In genomic region chr17:71330099-71330375, GRCh38 we compare ENCODE assay signal across 29 cellular contexts.
"Had no signal": no experiment of that assay in that cellular context is flagged by ENCODE, and none has a peak within 500 bp of the region (broad histone marks: within the 10 kb centered on the region; RNA-seq: fewer than 3 reads in every experiment).

No MANE protein-coding gene starts in this region.

- H3K27ac Mint-ChIP-seq: activated CD8-positive, alpha-beta T cell treated with anti-CD3 and anti-CD28 coated beads, Interleukin-2, amount 10 ng/mL, durations not matched to agents 7 days and 5 days; activated naive CD4-positive, alpha-beta T cell treated with anti-CD3 and anti-CD28 coated beads, Interleukin-2, amount 50 U/mL, for 72 hours; activated naive CD8-positive, alpha-beta T cell treated with anti-CD3 and anti-CD28 coated beads, Interleukin-2, amount 50 U/mL, for 24 hours; activated T-helper 1 cell treated with anti-CD3 and anti-CD28 coated beads, Interleukin-12 subunit alpha, Interleukin-12 subunit beta, Interleukin-2, Interleukin-4 antibody, amounts not matched to agents 30 ng/mL and 10 ng/mL and 1 ng/mL, durations not matched to agents 14 hours and 24 hours and 36 hours; T-helper 1 cell treated with Interleukin-12 subunit alpha and Interleukin-12 subunit beta and Interleukin-4 antibody, amounts not matched to agents 30 μg/mL and 1 μg/mL, for 36 hours; WTC11 had no signal

- H3K4me1 Mint-ChIP-seq: activated naive CD8-positive, alpha-beta T cell treated with anti-CD3 and anti-CD28 coated beads, Interleukin-2, amount 50 U/mL, for 24 hours had no signal

- H3K36me3 Mint-ChIP-seq: activated naive CD4-positive, alpha-beta T cell treated with anti-CD3 and anti-CD28 coated beads, Interleukin-2, amount 50 U/mL, for 72 hours; WTC11 had no signal

- H3K27me3 Mint-ChIP-seq: activated naive CD8-positive, alpha-beta T cell treated with anti-CD3 and anti-CD28 coated beads, Interleukin-2, amount 50 U/mL, for 24 hours had no signal

- H3K4me3 ChIP-seq: ascending aorta, breast epithelium, Peyer's patch had no signal

- H3K9me3 ChIP-seq: ascending aorta, breast epithelium, Peyer's patch had no signal

- H3K27ac ChIP-seq: ascending aorta, breast epithelium, Peyer's patch had no signal

- DNase-seq: activated CD4-positive, alpha-beta T cell treated with anti-CD3 and anti-CD28 coated beads for 48 hours; activated CD4-positive, alpha-beta T cell treated with anti-CD3 and anti-CD28 coated beads, Interleukin-2, amount 50 U/mL, for 4 hours; activated CD4-positive, CD25-positive, alpha-beta regulatory T cell treated with anti-CD3 and anti-CD28 coated beads, Interleukin-2, amount 50 U/mL, for 72 hours; activated CD8-positive, alpha-beta memory T cell treated with anti-CD3 and anti-CD28 coated beads, Interleukin-2, amount 50 U/mL, for 48 hours; activated CD8-positive, alpha-beta T cell treated with anti-CD3 and anti-CD28 coated beads, Interleukin-2, amount 10 ng/mL, durations not matched to agents 7 days and 5 days; activated effector memory CD4-positive, alpha-beta T cell treated with anti-CD3 and anti-CD28 coated beads, Interleukin-2, amount 50 U/mL, for 16 hours; activated naive CD4-positive, alpha-beta T cell treated with Interleukin-2 at 50 U/mL for 16 hours; activated naive CD8-positive, alpha-beta T cell treated with anti-CD3 and anti-CD28 coated beads, Interleukin-2, amount 50 U/mL, for 24 hours; activated T-cell treated with anti-CD3 and anti-CD28 coated beads, Interleukin-2, amount 50 U/mL, for 1 hour; amniotic stem cell; central memory CD4-positive, alpha-beta T cell; MM.1S; NCI-H1105 treated with DMSO at 0.1 percent for 48 hours; NCI-H1930; NCI-H2107; NCI-H345; NCI-H510A; NCI-H526 treated with DMSO at 0.1 percent for 48 hours; NK-92 treated with Interleukin-12 subunit alpha and Interleukin-12 subunit beta, amount 100 ng/mL, for 24 hours; OCI-M1; Peyer's patch; SHP77; T-helper 9 cell had no signal

- H3K27me3 ChIP-seq: ascending aorta, breast epithelium, Peyer's patch had no signal

- H3K4me3 Mint-ChIP-seq: activated CD8-positive, alpha-beta T cell treated with anti-CD3 and anti-CD28 coated beads, Interleukin-2, amount 10 ng/mL, durations not matched to agents 7 days and 5 days; activated naive CD8-positive, alpha-beta T cell treated with anti-CD3 and anti-CD28 coated beads, Interleukin-2, amount 50 U/mL, for 24 hours; activated T-helper 1 cell treated with anti-CD3 and anti-CD28 coated beads, Interleukin-12 subunit alpha, Interleukin-12 subunit beta, Interleukin-2, Interleukin-4 antibody, amounts not matched to agents 30 ng/mL and 10 ng/mL and 1 ng/mL, durations not matched to agents 14 hours and 24 hours and 36 hours; T-helper 1 cell treated with Interleukin-12 subunit alpha and Interleukin-12 subunit beta and Interleukin-4 antibody, amounts not matched to agents 30 μg/mL and 1 μg/mL, for 36 hours; WTC11 had no signal

- H3K36me3 ChIP-seq: ascending aorta, breast epithelium, Peyer's patch had no signal

- ATAC-seq: activated CD8-positive, alpha-beta T cell treated with anti-CD3 and anti-CD28 coated beads, Interleukin-2, amount 10 ng/mL, durations not matched to agents 7 days and 5 days; activated naive CD4-positive, alpha-beta T cell treated with anti-CD3 and anti-CD28 coated beads, Interleukin-2, amount 50 U/mL, for 72 hours; activated naive CD8-positive, alpha-beta T cell treated with anti-CD3 and anti-CD28 coated beads, Interleukin-2, amount 50 U/mL, for 24 hours; WTC11 had no signal

- H3K4me1 ChIP-seq: ascending aorta, breast epithelium, Peyer's patch had no signal
